ENCODE assay signal across 10 cellular contexts in the genomic region with DNA sequence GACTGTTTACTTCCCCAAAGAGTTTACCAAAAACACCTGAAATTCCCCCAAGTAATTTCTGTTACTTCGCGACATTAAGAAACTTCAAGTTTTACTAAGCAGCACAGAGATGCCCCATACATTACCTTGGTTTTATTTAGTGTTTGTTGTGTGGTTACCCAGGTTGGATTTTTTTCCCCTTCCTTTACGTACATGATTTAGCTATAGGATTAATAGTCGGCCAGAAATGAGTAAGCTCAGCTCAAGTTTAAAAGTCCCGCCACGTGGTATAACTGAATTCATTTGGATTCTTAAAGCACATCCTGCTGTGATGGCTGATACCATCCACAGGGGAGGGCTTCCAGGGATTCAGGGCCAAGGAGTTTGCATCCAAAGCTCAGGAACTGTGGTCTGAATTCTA.
DNase-seq lines count a peak whose midpoint lies in the region; ATAC-seq and TF ChIP-seq lines count a peak whose summit lies in the region.
"Had no signal": no experiment of that assay in that cellular context is flagged by ENCODE, and none has a peak within 500 bp of the region (broad histone marks: within the 10 kb centered on the region; RNA-seq: fewer than 3 reads in every experiment).

No MANE protein-coding gene starts in this region.

- ATAC-seq in GM18511 (IDR thresholded peaks at IDR 0.05; ENCODE audit: unreplicated experiment) (peak; percentile 87), GM21360 (IDR thresholded peaks at IDR 0.05; ENCODE audit: unreplicated experiment) (peak; percentile 81), HG02981 (IDR thresholded peaks at IDR 0.05; ENCODE audit: unreplicated experiment) (peak; percentile 79), activated B cell treated with CpG ODN at 0.5 μM for 24 hours (ENCODE audit: low read depth) (peak; percentile 34), mucosa of descending colon (no peak)
- no peak for ATAC-seq in naive thymus-derived CD4-positive, alpha-beta T cell
- ATAC-seq: esophagus mucosa had no signal

- no peak for DNase-seq in activated B cell treated with CpG ODN at 0.5 μM for 24 hours
- DNase-seq in mucosa of descending colon = no peak
- no peak for DNase-seq in NCI-H2227 treated with DMSO at 0.1 percent for 48 hours (lab: John Stamatoyannopoulos, UW)
- DNase-seq in naive thymus-derived CD4-positive, alpha-beta T cell = no peak
- no peak for DNase-seq in NK-92 (lab: John Stamatoyannopoulos, UW; ENCODE audit: unreplicated experiment)
- DNase-seq: kidney had no signal

- peak overlapping the region; percentile 29 for H3K4me3 Mint-ChIP-seq in activated B cell treated with CpG ODN at 0.5 μM for 24 hours
- no peak overlapping the region for H3K4me3 Mint-ChIP-seq in naive thymus-derived CD4-positive, alpha-beta T cell

- no peaks in the 10 kb centered on the region for H3K27me3 Mint-ChIP-seq in activated B cell treated with CpG ODN at 0.5 μM for 24 hours
- H3K27me3 Mint-ChIP-seq in naive thymus-derived CD4-positive, alpha-beta T cell = no peaks in the 10 kb centered on the region

- no peak overlapping the region for H3K4me3 ChIP-seq in mucosa of descending colon
- H3K4me3 ChIP-seq in naive thymus-derived CD4-positive, alpha-beta T cell (ENCODE audit: low read length) = no peak overlapping the region

- TF ChIP-seq CTCF in activated B cell treated with CpG ODN at 0.5 μM for 24 hours (IDR thresholded peaks at IDR 0.05) (no peak), mucosa of descending colon (IDR thresholded peaks at IDR 0.05) (no peak)

- H3K27me3 ChIP-seq in naive thymus-derived CD4-positive, alpha-beta T cell (ENCODE audit: control insufficient read depth in 2 of 2, insufficient read depth in 2 of 2, low read length in 2 of 2) = no peaks in the 10 kb centered on the region

- intact Hi-C loops in activated B cell treated with CpG ODN at 0.5 μM for 24 hours (cut with micrococcal nuclease) = loop anchor here (1.0 to 2.0 kb wide), 2 partner anchors 50 to 122 kb away; no protein-coding TSS in a partner anchor
- intact Hi-C loops in mucosa of descending colon (cut with DNase I, micrococcal nuclease) = no loop called here
- intact Hi-C loops in naive thymus-derived CD4-positive, alpha-beta T cell (cut with micrococcal nuclease) = no loop called here

- H3K36me3 Mint-ChIP-seq in activated B cell treated with CpG ODN at 0.5 μM for 24 hours (ENCODE audit: low read depth) = peaks cover 39% of the 10 kb centered on the region
- peaks cover 14 to 73% (median 24%) of the 10 kb centered on the region in 5 donors for H3K36me3 Mint-ChIP-seq in naive thymus-derived CD4-positive, alpha-beta T cell

- H3K36me3 ChIP-seq in mucosa of descending colon (ENCODE audit: low read depth) = no peaks in the 10 kb centered on the region
- H3K36me3 ChIP-seq in naive thymus-derived CD4-positive, alpha-beta T cell (ENCODE audit: control insufficient read depth in 2 of 3, insufficient read depth in 3 of 3, low read length in 3 of 3) = peaks cover 0 to 44% (median 0%) of the 10 kb centered on the region in 3 experiments

- POLR2A ChIA-PET in activated B cell treated with CpG ODN at 0.5 μM for 24 hours (lab: Charles Lee) = interaction anchor here (0.8 to 3.9 kb wide), 6 partner anchors 48 to 435 kb away, joined by 3 to 34 read pairs (median 5); partner anchors contain the start of genes ANKRD33B, ATPSCKMT and CCT5
- POLR2A ChIA-PET in naive thymus-derived CD4-positive, alpha-beta T cell (lab: Charles Lee) = no interaction called here

- peak overlapping the region; percentile 82 for H3K27ac Mint-ChIP-seq in activated B cell treated with CpG ODN at 0.5 μM for 24 hours
- peak overlapping the region in 1 of 9 donors; percentile 9 for H3K27ac Mint-ChIP-seq in naive thymus-derived CD4-positive, alpha-beta T cell

- H3K9me3 ChIP-seq in mucosa of descending colon = no peaks in the 10 kb centered on the region
- no peaks in the 10 kb centered on the region for H3K9me3 ChIP-seq in naive thymus-derived CD4-positive, alpha-beta T cell (ENCODE audit: control insufficient read depth in 2 of 3, low read length in 3 of 3)

- H3K4me1 Mint-ChIP-seq in activated B cell treated with CpG ODN at 0.5 μM for 24 hours = peaks cover 19% of the 10 kb centered on the region
- H3K4me1 Mint-ChIP-seq in naive thymus-derived CD4-positive, alpha-beta T cell = peaks cover 0 to 12% (median 3%) of the 10 kb centered on the region in 7 donors

- H3K27ac ChIP-seq in naive thymus-derived CD4-positive, alpha-beta T cell (ENCODE audit: low read depth, low read length) = no peak overlapping the region

- no peaks in the 10 kb centered on the region for H3K4me1 ChIP-seq in mucosa of descending colon (ENCODE audit: low read depth)
- no peaks in the 10 kb centered on the region for H3K4me1 ChIP-seq in naive thymus-derived CD4-positive, alpha-beta T cell (ENCODE audit: control insufficient read depth in 2 of 2, insufficient read depth in 2 of 2, low read length in 2 of 2)

- CTCF ChIA-PET in activated B cell treated with CpG ODN at 0.5 μM for 24 hours (lab: Charles Lee) = interaction anchor here (1.5 kb wide), 1 partner anchor 58 kb away, joined by 6 read pairs; no protein-coding TSS in a partner anchor
- CTCF ChIA-PET in naive thymus-derived CD4-positive, alpha-beta T cell (lab: Charles Lee) = no interaction called here

- H3K9me3 Mint-ChIP-seq in activated B cell treated with CpG ODN at 0.5 μM for 24 hours = no peaks in the 10 kb centered on the region
- H3K9me3 Mint-ChIP-seq in naive thymus-derived CD4-positive, alpha-beta T cell = no peaks in the 10 kb centered on the region

Comparison
In these comparisons a context has a peak if more than half of its experiments do, and no peak if none do; other contexts are left out.
1. ATAC-seq: peak in GM18511 (single experiment), GM21360 (single experiment), HG02981 (single experiment) and activated B cell treated with CpG ODN at 0.5 μM for 24 hours (single experiment); none in mucosa of descending colon (single experiment) and naive thymus-derived CD4-positive, alpha-beta T cell (single experiment).